25 cellular contexts compared by ENCODE assay signal in genomic region chr11:19955660-19956059, GRCh38.
DNase-seq lines count a peak whose midpoint lies in the region; ATAC-seq and TF ChIP-seq lines count a peak whose summit lies in the region.
"Had no signal": no experiment of that assay in that cellular context is flagged by ENCODE, and none has a peak within 500 bp of the region (broad histone marks: within the 10 kb centered on the region; RNA-seq: fewer than 3 reads in every experiment).

No MANE protein-coding gene starts in this region.

- DNase-seq in Right ventricle myocardium superior (no peak), cardiac septum (ENCODE audit: low spot score) (no peak), SK-N-SH (peak; percentile 55), left ventricle myocardium superior (no peak), thyroid gland (peak in 1 of 2 donors; percentile 48), D341Med (ENCODE audit: low spot score) (no peak)
- DNase-seq in stimulated activated CD4-positive, alpha-beta T cell treated with anti-CD3 and anti-CD28 coated beads, Interleukin-2, amount 100 ng/mL, for 48 hours: no peak
- no peak for DNase-seq in effector CD8-positive, alpha-beta T cell (lab: John Stamatoyannopoulos, UW)
- DNase-seq: activated CD4-positive, alpha-beta memory T cell treated with anti-CD3 and anti-CD28 coated beads for 36 hours; activated CD4-positive, CD25-positive, alpha-beta regulatory T cell treated with anti-CD3 and anti-CD28 coated beads, Interleukin-2, amount 50 U/mL, for 72 hours; activated CD8-positive, alpha-beta memory T cell treated with anti-CD3 and anti-CD28 coated beads, Interleukin-2, amount 50 U/mL, for 4 hours; activated naive CD4-positive, alpha-beta T cell treated with Interleukin-2 at 50 U/mL for 16 hours; AML-193; CD4-positive, alpha-beta T cell; cerebellar nuclear complex; hypothalamus; Kasumi-1; left colon; naive B cell; NCI-H1436 treated with DMSO at 0.1 percent for 48 hours; NCI-H82; psoas muscle; stimulated activated naive B cell treated with anti-CD40 and anti-IgM and Interleukin-4, amounts not matched to agents 10 μg/mL and 1 μg/mL and 100 μg/mL, for 72 hours had no signal

- H3F3A ChIP-seq in SK-N-SH (replicated peaks; ENCODE audit: insufficient read depth): peaks cover 30% of the 10 kb centered on the region

- POLR2A ChIA-PET in SK-N-SH (lab: Yijun Ruan, JAX): no interaction called here

- H3K27me3 ChIP-seq in SK-N-SH (ENCODE audit: insufficient read depth): no peaks in the 10 kb centered on the region
- no peaks in the 10 kb centered on the region for H3K27me3 ChIP-seq in thyroid gland
- H3K27me3 ChIP-seq: gastroesophageal sphincter, SJSA1 had no signal

- H3K36me3 ChIP-seq in SK-N-SH (replicated peaks in 1 of 2; ENCODE audit: control insufficient read depth in 1 of 2, insufficient read depth in 2 of 2, low read length in 1 of 2) (peaks cover 63 to 76% of the 10 kb centered on the region in 2 experiments), thyroid gland (no peaks in the 10 kb centered on the region)

- no peak overlapping the region for H3K9ac ChIP-seq in SK-N-SH

- no peak for TF ChIP-seq POLR2A in thyroid gland (IDR thresholded peaks at IDR 0.05)

- H4K20me1 ChIP-seq in SK-N-SH (ENCODE audit: insufficient read depth): peaks cover 61% of the 10 kb centered on the region

- peak in 1 of 2 experiments; percentile 84; a peak in 2 of 4 replicates for TF ChIP-seq EP300 in SK-N-SH (IDR thresholded peaks at IDR 0.05; ENCODE audit: borderline replicate concordance in 1 of 2, low read depth in 1 of 2, low read length in 1 of 2)

- ATAC-seq in Right ventricle myocardium superior (ENCODE audit: poor library complexity) (peak; percentile 48), left ventricle myocardium superior (peak; percentile 43)
- ATAC-seq: gastroesophageal sphincter; left colon; psoas muscle; stimulated activated naive B cell treated with anti-CD40 and anti-IgM and Interleukin-4, amounts not matched to agents 10 μg/mL and 1 μg/mL and 100 μg/mL, for 72 hours had no signal

- H3K9me2 ChIP-seq in SK-N-SH: no peaks in the 10 kb centered on the region

- TF ChIP-seq CTCF in SK-N-SH (IDR thresholded peaks at IDR 0.05): no peak
- TF ChIP-seq CTCF in thyroid gland (IDR thresholded peaks at IDR 0.05): no peak

- H3K27ac ChIP-seq in SK-N-SH (ENCODE audit: low read depth in 2 of 2, low read length in 1 of 2): peak overlapping the region; percentile 5 to 82; a peak in 3 of 4 replicates
- H3K27ac ChIP-seq in thyroid gland: peak overlapping the region; percentile 10 to 70 (median 49)
- H3K27ac ChIP-seq: gastroesophageal sphincter, psoas muscle, SJSA1 had no signal

- H3K79me2 ChIP-seq in SK-N-SH (ENCODE audit: insufficient read depth): peaks cover 88% of the 10 kb centered on the region

- CTCF ChIA-PET in SK-N-SH (lab: Yijun Ruan, JAX): interaction anchor here (0.7 kb wide), 1 partner anchor 172 kb away, joined by 5 read pairs; no protein-coding TSS in a partner anchor

- intact Hi-C loops in Right ventricle myocardium superior (cut with DNase I) (loop anchor here (2.0 kb wide), 1 partner anchor 57 kb away; no protein-coding TSS in a partner anchor), cardiac septum (cut with DNase I) (loop anchor here (5.0 kb wide), 1 partner anchor 82 kb away; no protein-coding TSS in a partner anchor), left ventricle myocardium superior (cut with micrococcal nuclease) (no loop called here), thyroid gland (cut with DNase I) (no loop called here)

- no peak for TF ChIP-seq RAD21 in SK-N-SH (IDR thresholded peaks at IDR 0.05; ENCODE audit: low read length)

- H3K4me2 ChIP-seq in SK-N-SH: no peak overlapping the region

- H3K9me3 ChIP-seq in SK-N-SH (no peaks in the 10 kb centered on the region), thyroid gland (no peaks in the 10 kb centered on the region)
- H3K9me3 ChIP-seq: gastroesophageal sphincter, psoas muscle, SJSA1 had no signal

- no peak overlapping the region for H2AFZ ChIP-seq in SK-N-SH (ENCODE audit: low read depth)

- no peak overlapping the region for H3K4me3 ChIP-seq in SK-N-SH (ENCODE audit: low read depth in 2 of 2, low read length in 1 of 2)
- no peak overlapping the region for H3K4me3 ChIP-seq in thyroid gland (replicated peaks in 1 of 3)
- H3K4me3 ChIP-seq: gastroesophageal sphincter, psoas muscle, SJSA1 had no signal

- H3K4me1 ChIP-seq in SK-N-SH (ENCODE audit: control insufficient read depth in 1 of 2, insufficient read depth in 2 of 2, low read depth in 1 of 2, low read length in 1 of 2) (peaks cover 46 to 74% of the 10 kb centered on the region in 2 experiments), thyroid gland (peaks cover 11 to 49% of the 10 kb centered on the region in 2 donors)

- 60% methylated on average over 7 of the region's 7 CpGs for WGBS in SK-N-SH (ENCODE audit: low lambda C conversion rate)
- 37 to 61% methylated on average over 7 of the region's 7 CpGs for whole genome bisulfite sequencing in thyroid gland, 2 donors

TF ChIP-seq in SK-N-SH, 30 proteins besides CTCF, POLR2A, EP300 and RAD21:
- no peak for TF ChIP-seq ELF1 (IDR thresholded peaks at IDR 0.05)
- TF ChIP-seq FOXJ3 (CRISPR knock-in tag; IDR thresholded peaks at IDR 0.05): peak; percentile 75
- no peak for TF ChIP-seq RFX5 (IDR thresholded peaks at IDR 0.05; ENCODE audit: low read length)
- peak; percentile 69 for TF ChIP-seq CHD2 (IDR thresholded peaks at IDR 0.05; ENCODE audit: low read length, partially characterized antibody)
- no peak for TF ChIP-seq FOXM1 (IDR thresholded peaks at IDR 0.05; ENCODE audit: low read depth)
- TF ChIP-seq JUND (IDR thresholded peaks at IDR 0.05): no peak
- no peak for TF ChIP-seq SIN3A (IDR thresholded peaks at IDR 0.05; ENCODE audit: borderline replicate concordance, low read depth, low read length)
- no peak for TF ChIP-seq NFIC (IDR thresholded peaks at IDR 0.05; ENCODE audit: borderline replicate concordance)
- TF ChIP-seq ZBTB33 (IDR thresholded peaks at IDR 0.05; ENCODE audit: borderline replicate concordance, low read depth): no peak
- TF ChIP-seq RXRA (IDR thresholded peaks at IDR 0.05; ENCODE audit: borderline replicate concordance, low read depth): no peak
- TF ChIP-seq GATA2 (CRISPR knock-in tag; IDR thresholded peaks at IDR 0.05): peak; percentile 91
- no peak for TF ChIP-seq POLR2AphosphoS5 (IDR thresholded peaks at IDR 0.05; ENCODE audit: low read depth, low read length)
- TF ChIP-seq RCOR1 (IDR thresholded peaks at IDR 0.05; ENCODE audit: low read length): peak; percentile 57; the same call in 1 of the 2 replicates
- no peak for TF ChIP-seq FOSL2 (IDR thresholded peaks at IDR 0.05; ENCODE audit: borderline replicate concordance, low read depth)
- peak; percentile 48 for TF ChIP-seq TCF12 (IDR thresholded peaks at IDR 0.05)

Comparison
In these comparisons a context has a peak if more than half of its experiments do, and no peak if none do; other contexts are left out.
1. intact Hi-C loops: an anchor here in Right ventricle myocardium superior (2.0 kb wide) and cardiac septum (5.0 kb wide); none called in left ventricle myocardium superior and thyroid gland.